Comparison of ENCODE assay signal across 24 cellular contexts in the genomic region with DNA sequence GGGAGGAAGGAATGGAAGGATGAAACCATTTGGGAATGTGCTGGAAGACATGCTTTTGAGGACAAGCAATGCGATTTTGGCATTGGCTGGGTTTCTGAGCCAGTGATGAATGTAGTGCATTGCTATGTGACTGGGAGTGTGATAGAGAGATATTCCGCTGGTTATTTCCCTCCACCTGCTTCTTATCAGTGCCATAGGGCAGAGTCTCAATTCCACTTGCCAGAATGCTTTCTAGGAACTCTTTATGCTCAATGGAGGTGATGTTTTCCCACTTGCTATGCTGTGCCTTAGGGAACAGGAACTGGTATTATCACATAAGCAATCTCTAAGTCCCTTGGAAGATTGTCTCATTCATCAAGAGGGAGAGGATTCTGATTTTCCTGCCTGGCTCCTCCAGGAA.
"Had no signal": no experiment of that assay in that cellular context is flagged by ENCODE, and none has a peak within 500 bp of the region (broad histone marks: within the 10 kb centered on the region; RNA-seq: fewer than 3 reads in every experiment).

No MANE protein-coding gene starts in this region.

- H3K27me3 Mint-ChIP-seq: activated naive CD8-positive, alpha-beta T cell treated with anti-CD3 and anti-CD28 coated beads, Interleukin-2, amount 10 ng/mL, durations not matched to agents 7 days and 5 days; naive thymus-derived CD8-positive, alpha-beta T cell had no signal

- H3K9me3 Mint-ChIP-seq: activated naive CD4-positive, alpha-beta T cell treated with anti-CD3 and anti-CD28 coated beads for 36 hours; activated naive CD8-positive, alpha-beta T cell treated with anti-CD3 and anti-CD28 coated beads, Interleukin-2, amount 10 ng/mL, durations not matched to agents 7 days and 5 days; activated T-cell treated with anti-CD3 and anti-CD28 coated beads, Interleukin-2, amount 50 U/mL, for 4 hours; WTC11 had no signal

- H3K36me3 ChIP-seq: heart left ventricle, lower lobe of right lung, ovary, right atrium auricular region, thyroid gland had no signal

- H3K27ac ChIP-seq: coronary artery, epithelial cell of prostate, heart left ventricle, lower lobe of right lung, ovary, psoas muscle, right atrium auricular region, thyroid gland had no signal

- H3K4me1 Mint-ChIP-seq: activated naive CD8-positive, alpha-beta T cell treated with anti-CD3 and anti-CD28 coated beads, Interleukin-2, amount 10 ng/mL, durations not matched to agents 7 days and 5 days had no signal

- H3K4me1 ChIP-seq: heart left ventricle, lower lobe of right lung, thyroid gland had no signal

- H3K27ac Mint-ChIP-seq: activated naive CD4-positive, alpha-beta T cell treated with anti-CD3 and anti-CD28 coated beads for 36 hours; activated naive CD8-positive, alpha-beta T cell treated with anti-CD3 and anti-CD28 coated beads, Interleukin-2, amount 10 ng/mL, durations not matched to agents 7 days and 5 days; WTC11 had no signal

- DNase-seq: activated CD4-positive, alpha-beta T cell treated with anti-CD3 and anti-CD28 coated beads, Interleukin-2, amount 50 U/mL, for 4 hours; activated CD8-positive, alpha-beta memory T cell treated with anti-CD3 and anti-CD28 coated beads, Interleukin-2, amount 50 U/mL, for 48 hours; activated effector memory CD4-positive, alpha-beta T cell treated with Interleukin-2 at 50 U/mL for 16 hours; activated naive CD4-positive, alpha-beta T cell treated with anti-CD3 and anti-CD28 coated beads for 36 hours; activated naive CD8-positive, alpha-beta T cell treated with anti-CD3 and anti-CD28 coated beads, Interleukin-2, amount 10 ng/mL, durations not matched to agents 7 days and 5 days; activated T-cell treated with anti-CD3 and anti-CD28 coated beads, Interleukin-2, amount 50 U/mL, for 4 hours; amniotic stem cell; cerebellar nuclear complex; heart left ventricle; islet precursor cell; left cardiac atrium; lower lobe of right lung; naive thymus-derived CD8-positive, alpha-beta T cell; ovary; psoas muscle; stimulated activated CD4-positive, alpha-beta T cell treated with anti-CD3 and anti-CD28 coated beads, Interleukin-12 subunit alpha, Interleukin-12 subunit beta, amount 100 ng/mL, for 4 hours; stimulated activated CD4-positive, alpha-beta T cell treated with anti-CD3 and anti-CD28 coated beads, Interleukin-4, amount 100 ng/mL, for 4 hours; stimulated activated naive CD8-positive, alpha-beta T cell treated with anti-CD3 and anti-CD28 coated beads, Interleukin-15, Interleukin-2, amounts not matched to agents 100 U/mL and 50 U/mL, for 24 hours; T-helper 9 cell; thyroid gland had no signal

- ATAC-seq: activated T-cell treated with anti-CD3 and anti-CD28 coated beads, Interleukin-2, amount 50 U/mL, for 4 hours; heart left ventricle; left cardiac atrium; lower lobe of right lung; naive thymus-derived CD8-positive, alpha-beta T cell; stimulated activated naive CD8-positive, alpha-beta T cell treated with anti-CD3 and anti-CD28 coated beads, Interleukin-15, Interleukin-2, amounts not matched to agents 100 U/mL and 50 U/mL, for 24 hours; WTC11 had no signal

- H3K27me3 ChIP-seq: heart left ventricle, ovary, right atrium auricular region, thyroid gland had no signal

- H3K4me3 ChIP-seq: coronary artery, heart left ventricle, lower lobe of right lung, ovary, psoas muscle, right atrium auricular region, thyroid gland had no signal

- H3K4me3 Mint-ChIP-seq: activated naive CD4-positive, alpha-beta T cell treated with anti-CD3 and anti-CD28 coated beads for 36 hours; activated naive CD8-positive, alpha-beta T cell treated with anti-CD3 and anti-CD28 coated beads, Interleukin-2, amount 10 ng/mL, durations not matched to agents 7 days and 5 days; activated T-cell treated with anti-CD3 and anti-CD28 coated beads, Interleukin-2, amount 50 U/mL, for 4 hours; naive thymus-derived CD8-positive, alpha-beta T cell; WTC11 had no signal

- H3K9me3 ChIP-seq: heart left ventricle, lower lobe of right lung, ovary, right atrium auricular region, thyroid gland had no signal
